ENCODE assay signal across 8 cellular contexts in genomic region chr9:122370869-122371467, GRCh38. TPM values are rescaled to one million over a fixed set of nuclear protein-coding genes. Genes with fewer than 3 reads are reported as not detected.
A peak's percentile ranks its signal among the peaks of the same experiment; 100 is the strongest.
DNase-seq lines count a peak whose midpoint lies in the region; ATAC-seq and TF ChIP-seq lines count a peak whose summit lies in the region.

PTGS1 (plus strand) TSS chr9:122371024; CDS start chr9:122371085, 61 bp downstream.

- H3K36me3 Mint-ChIP-seq in naive B cell = no peaks in the 10 kb centered on the region

- H3K27me3 ChIP-seq in RWPE2 (ENCODE audit: insufficient read depth, poor library complexity, severe bottlenecking) = no peaks in the 10 kb centered on the region

- peaks cover 39 to 79% (median 53%) of the 10 kb centered on the region in 3 donors for H3K4me1 Mint-ChIP-seq in naive B cell

- H3K9me3 Mint-ChIP-seq in naive B cell = no peaks in the 10 kb centered on the region

- H3K27ac Mint-ChIP-seq in naive B cell = peak within 1 kb of the TSS; percentile 76 to 89 (median 88)

- ATAC-seq in GM18502 (IDR thresholded peaks at IDR 0.05; ENCODE audit: poor library complexity, unreplicated experiment) = peak; percentile 63
- ATAC-seq in HG03108 (IDR thresholded peaks at IDR 0.05; ENCODE audit: unreplicated experiment) = peak; percentile 44
- ATAC-seq in RWPE2 (ENCODE audit: low read depth) = peak; percentile 56
- peak; percentile 87 to 88 for ATAC-seq in naive B cell (ENCODE audit: low read depth in 2 of 2)

- peaks cover 25% of the 10 kb centered on the region for H3K4me1 ChIP-seq in RWPE2 (ENCODE audit: insufficient read depth, poor library complexity, severe bottlenecking)

- no peak within 1 kb of the TSS for H3K27ac ChIP-seq in RWPE2 (ENCODE audit: poor library complexity, severe bottlenecking)

- no peaks in the 10 kb centered on the region for H3K36me3 ChIP-seq in RWPE2 (ENCODE audit: low read depth)

- no peaks in the 10 kb centered on the region for H3K27me3 Mint-ChIP-seq in naive B cell

- TF ChIP-seq CTCF in RWPE2 (IDR thresholded peaks at IDR 0.05; ENCODE audit: poor library complexity, severe bottlenecking) (no peak), epithelial cell of proximal tubule (conservative IDR thresholded peaks at IDR 0.05; ENCODE audit: low read depth, low read length) (no peak)

- H3K9me3 ChIP-seq in RWPE2 (ENCODE audit: severe bottlenecking) = no peaks in the 10 kb centered on the region

- H3K4me3 ChIP-seq in RWPE2 (ENCODE audit: severe bottlenecking) (peak within 1 kb of the TSS; percentile 30), epithelial cell of proximal tubule (ENCODE audit: low read depth, low read length) (peak within 1 kb of the TSS; percentile 48)

- H3K4me3 Mint-ChIP-seq in naive B cell = peak within 1 kb of the TSS; percentile 86 to 96 (median 92)

- DNase-seq in AG08396 (ENCODE audit: low spot score) = peak; percentile 76
- no peak for DNase-seq in RWPE2 (ENCODE audit: low spot score)
- no peak for DNase-seq in epithelial cell of proximal tubule (ENCODE audit: low read depth)
- peak; percentile 64 for DNase-seq in naive B cell
- no peak for DNase-seq in COLO829 (ENCODE audit: low spot score)
- no peak for DNase-seq in SK-N-DZ (ENCODE audit: low spot score)

RNA-seq across cellular contexts. Expression of gene PTGS1, which starts in this region (rescaled TPM):
- 2.2 and 6.0 TPM in 2 replicates for total RNA-seq in epithelial cell of proximal tubule
- polyA plus RNA-seq in naive B cell (ENCODE audit: low read depth in 6 of 6) = 10 to 100 TPM; 18.2 to 37.6 (median 24.7) TPM
- polyA plus RNA-seq in SK-N-DZ (2014; cell fraction: cytosol; rRNA removed) = not detected in 2 replicates
- not detected in 2 replicates for polyA plus RNA-seq in SK-N-DZ (2014; cell fraction: nucleus; rRNA removed)

Comparison
In these comparisons a context has a peak if more than half of its experiments do, and no peak if none do; other contexts are left out.
1. DNase-seq: peak in AG08396 (single experiment) and naive B cell (single experiment); none in RWPE2 (single experiment), epithelial cell of proximal tubule (single experiment), COLO829 (single experiment) and SK-N-DZ (single experiment).
2. Peak in every context shown above with its lines, with median percentiles within 50 percentile points of each other: ATAC-seq.